In the genomic region with DNA sequence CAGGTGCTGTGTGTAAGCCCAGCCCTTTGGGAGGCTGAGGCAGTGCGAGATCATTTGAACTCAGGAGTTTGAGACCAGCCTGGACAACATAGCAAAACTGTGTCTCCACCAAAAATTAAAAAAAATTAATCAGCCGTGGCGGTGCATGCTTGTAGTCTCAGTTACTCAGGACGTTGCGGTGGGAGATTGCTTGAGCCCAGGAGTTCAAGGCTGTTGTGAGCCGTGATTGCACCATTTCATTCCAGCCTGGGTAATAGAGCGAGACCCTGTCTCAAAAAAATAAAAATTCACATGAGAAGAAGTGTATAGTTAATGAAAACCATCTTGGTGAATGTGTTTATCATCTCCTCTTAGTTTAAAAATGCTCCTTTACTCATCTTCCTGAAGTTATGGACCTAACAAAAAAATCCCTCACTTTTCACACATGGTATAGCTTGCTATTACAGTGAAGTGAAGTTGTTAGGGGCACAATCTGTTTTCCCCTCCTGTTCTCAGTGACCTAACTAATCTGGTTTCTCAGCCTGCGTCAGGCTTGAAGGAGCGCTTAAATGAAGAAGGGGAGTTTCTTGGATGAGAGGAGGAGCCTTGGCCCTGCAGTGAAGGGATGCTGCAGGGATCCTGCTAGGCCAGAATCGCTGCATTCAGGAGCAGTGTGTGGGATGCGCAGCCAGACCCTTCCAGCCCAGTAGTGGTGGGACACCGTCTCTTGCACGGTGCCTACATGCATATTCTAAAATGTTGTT, we compare ENCODE assay signal across 26 cellular contexts. TPM values are rescaled to one million over a fixed set of nuclear protein-coding genes. Genes with fewer than 3 reads are reported as not detected.
DNase-seq lines count a peak whose midpoint lies in the region; ATAC-seq and TF ChIP-seq lines count a peak whose summit lies in the region.
"Had no signal": no experiment of that assay in that cellular context is flagged by ENCODE, and none has a peak within 500 bp of the region (broad histone marks: within the 10 kb centered on the region; RNA-seq: fewer than 3 reads in every experiment).

No MANE protein-coding gene starts in this region.

- peaks cover 78% of the 10 kb centered on the region for H3K4me1 Mint-ChIP-seq in activated naive CD4-positive, alpha-beta T cell treated with anti-CD3 and anti-CD28 coated beads, Interleukin-2, amount 50 U/mL, for 24 hours

- no peak for DNase-seq in activated naive CD4-positive, alpha-beta T cell treated with Interleukin-2 at 50 U/mL for 16 hours
- DNase-seq in RWPE1 (ENCODE audit: low spot score) (no peak), kidney epithelial cell (ENCODE audit: low read depth) (peak; percentile 29), spleen (peak; percentile 33), osteoblast (ENCODE audit: insufficient read length, low spot score, missing footprints) (no peak)
- no peak for DNase-seq in activated CD4-positive, CD25-positive, alpha-beta regulatory T cell treated with anti-CD3 and anti-CD28 coated beads, Interleukin-2, amount 50 U/mL, for 72 hours
- DNase-seq: ACHN; activated CD4-positive, CD25-positive, alpha-beta regulatory T cell; adrenal gland; C1 segment of cervical spinal cord; effector memory CD8-positive, alpha-beta T cell; esophagus squamous epithelium; hypothalamus; islet precursor cell; MG63; NCI-H1436; NCI-H526; sigmoid colon; T-helper 9 cell had no signal

- intact Hi-C loops in spleen (cut with DNase I; ENCODE audit: low total_unique reads): no loop called here

- H3K9me3 Mint-ChIP-seq in activated naive CD4-positive, alpha-beta T cell treated with anti-CD3 and anti-CD28 coated beads, Interleukin-2, amount 50 U/mL, for 24 hours: no peaks in the 10 kb centered on the region
- H3K9me3 Mint-ChIP-seq: effector memory CD8-positive, alpha-beta T cell had no signal

- peak overlapping the region; percentile 48 for H3K27ac ChIP-seq in RWPE1
- H3K27ac ChIP-seq in spleen: no peak overlapping the region
- no peak overlapping the region for H3K27ac ChIP-seq in osteoblast (ENCODE audit: low read depth, low read length)
- H3K27ac ChIP-seq: breast epithelium, esophagus squamous epithelium, gastroesophageal sphincter, parathyroid adenoma, sigmoid colon, vagina had no signal

- peaks cover 3% of the 10 kb centered on the region for H4K20me1 ChIP-seq in osteoblast (ENCODE audit: insufficient read depth, low read length)

- peaks cover 8% of the 10 kb centered on the region for H3K36me3 Mint-ChIP-seq in activated naive CD4-positive, alpha-beta T cell treated with anti-CD3 and anti-CD28 coated beads, Interleukin-2, amount 50 U/mL, for 24 hours

- CTCF ChIA-PET in RWPE1 (lab: Yijun Ruan, JAX): no interaction called here

- no peaks in the 10 kb centered on the region for H3K27me3 Mint-ChIP-seq in activated naive CD4-positive, alpha-beta T cell treated with anti-CD3 and anti-CD28 coated beads, Interleukin-2, amount 50 U/mL, for 24 hours
- H3K27me3 Mint-ChIP-seq: effector memory CD8-positive, alpha-beta T cell had no signal

- H3K4me1 ChIP-seq in spleen: peaks cover 16 to 97% (median 58%) of the 10 kb centered on the region in 6 donors
- peaks cover 5% of the 10 kb centered on the region for H3K4me1 ChIP-seq in osteoblast (ENCODE audit: insufficient read depth, low read length)
- H3K4me1 ChIP-seq: breast epithelium, parathyroid adenoma had no signal

- TF ChIP-seq CTCF in RWPE1 (conservative IDR thresholded peaks at IDR 0.05; ENCODE audit: low read depth) (no peak), kidney epithelial cell (IDR thresholded peaks at IDR 0.05; ENCODE audit: insufficient read depth, low read length, poor library complexity, severe bottlenecking) (no peak), spleen (IDR thresholded peaks at IDR 0.05 in 8 of 11, conservative IDR thresholded peaks at IDR 0.05 in 3 of 11) (no peak), osteoblast (IDR thresholded peaks at IDR 0.05; ENCODE audit: extremely low read depth, low read depth, low read length) (no peak)

- H3K27me3 ChIP-seq in kidney epithelial cell (ENCODE audit: control insufficient read depth, insufficient read depth, low read length): no peaks in the 10 kb centered on the region
- no peaks in the 10 kb centered on the region for H3K27me3 ChIP-seq in spleen (replicated peaks in 1 of 7)
- no peaks in the 10 kb centered on the region for H3K27me3 ChIP-seq in osteoblast (ENCODE audit: insufficient read depth, low read length)
- H3K27me3 ChIP-seq: adrenal gland, breast epithelium, esophagus squamous epithelium, gastroesophageal sphincter, MG63, sigmoid colon, vagina had no signal

- no peaks in the 10 kb centered on the region for H3K9me3 ChIP-seq in spleen
- H3K9me3 ChIP-seq in osteoblast (ENCODE audit: low read depth, low read length): no peaks in the 10 kb centered on the region
- H3K9me3 ChIP-seq: adrenal gland, breast epithelium, esophagus squamous epithelium, gastroesophageal sphincter, MG63, sigmoid colon, vagina had no signal

- POLR2A ChIA-PET in RWPE1 (lab: Yijun Ruan, JAX; ENCODE audit: low non-redundant PET): no interaction called here

- H3K4me3 Mint-ChIP-seq in activated naive CD4-positive, alpha-beta T cell treated with anti-CD3 and anti-CD28 coated beads, Interleukin-2, amount 50 U/mL, for 24 hours: no peak overlapping the region
- H3K4me3 Mint-ChIP-seq: effector memory CD8-positive, alpha-beta T cell had no signal

- H3K36me3 ChIP-seq in kidney epithelial cell (ENCODE audit: control insufficient read depth, insufficient read depth, low read length): no peaks in the 10 kb centered on the region
- no peaks in the 10 kb centered on the region for H3K36me3 ChIP-seq in spleen
- H3K36me3 ChIP-seq in osteoblast (ENCODE audit: insufficient read depth, low read length): no peaks in the 10 kb centered on the region
- H3K36me3 ChIP-seq: adrenal gland, breast epithelium, esophagus squamous epithelium, gastroesophageal sphincter, MG63, sigmoid colon, vagina had no signal

- no peak overlapping the region for H2AFZ ChIP-seq in osteoblast (ENCODE audit: low read length)
- H2AFZ ChIP-seq: parathyroid adenoma had no signal

- no peak overlapping the region for H3K4me2 ChIP-seq in osteoblast (ENCODE audit: insufficient read depth, low read length)

- WGBS in spleen, 5 donors: 79 to 90% (median 83%) methylated on average over 13 of the region's 13 CpGs

- no peak overlapping the region for H3K4me3 ChIP-seq in kidney epithelial cell (ENCODE audit: low read depth, low read length)
- H3K4me3 ChIP-seq in spleen: no peak overlapping the region
- no peak overlapping the region for H3K4me3 ChIP-seq in osteoblast (ENCODE audit: insufficient read depth, low read length)
- H3K4me3 ChIP-seq: adrenal gland, breast epithelium, esophagus squamous epithelium, gastroesophageal sphincter, K562, MG63, sigmoid colon, vagina had no signal

- no peak for ATAC-seq in GM18502 (IDR thresholded peaks at IDR 0.05; ENCODE audit: poor library complexity, unreplicated experiment)
- ATAC-seq: effector memory CD8-positive, alpha-beta T cell; gastroesophageal sphincter; K562 had no signal

- TF ChIP-seq POLR2A in spleen (IDR thresholded peaks at IDR 0.05): no peak

- H3K79me2 ChIP-seq in osteoblast (ENCODE audit: insufficient read depth, low read length): peaks cover 77% of the 10 kb centered on the region

- peak overlapping the region; percentile 4 for H3K27ac Mint-ChIP-seq in activated naive CD4-positive, alpha-beta T cell treated with anti-CD3 and anti-CD28 coated beads, Interleukin-2, amount 50 U/mL, for 24 hours

RNA-seq across cellular contexts. Expression of a gene that starts 45.3 kb away (rescaled TPM):
- total RNA-seq in kidney epithelial cell (13.1 and 15.2 TPM in 2 replicates), spleen (10 to 100 TPM; 18.6 to 27.1 (median 22.0) TPM), osteoblast (8.5 and 10.5 TPM in 2 replicates)
- polyA plus RNA-seq in spleen: 1 to 10 TPM; 4.4 to 5.6 (median 5.3) TPM

Comparison
In these comparisons a context has a peak if more than half of its experiments do, and no peak if none do; other contexts are left out.
1. DNase-seq: peak in kidney epithelial cell (single experiment) and spleen (single experiment); none in activated naive CD4-positive, alpha-beta T cell treated with Interleukin-2 at 50 U/mL for 16 hours (single experiment), RWPE1 (single experiment), osteoblast (single experiment) and activated CD4-positive, CD25-positive, alpha-beta regulatory T cell treated with anti-CD3 and anti-CD28 coated beads, Interleukin-2, amount 50 U/mL, for 72 hours (single experiment).